8 cellular contexts compared by ENCODE assay signal in the genomic region with DNA sequence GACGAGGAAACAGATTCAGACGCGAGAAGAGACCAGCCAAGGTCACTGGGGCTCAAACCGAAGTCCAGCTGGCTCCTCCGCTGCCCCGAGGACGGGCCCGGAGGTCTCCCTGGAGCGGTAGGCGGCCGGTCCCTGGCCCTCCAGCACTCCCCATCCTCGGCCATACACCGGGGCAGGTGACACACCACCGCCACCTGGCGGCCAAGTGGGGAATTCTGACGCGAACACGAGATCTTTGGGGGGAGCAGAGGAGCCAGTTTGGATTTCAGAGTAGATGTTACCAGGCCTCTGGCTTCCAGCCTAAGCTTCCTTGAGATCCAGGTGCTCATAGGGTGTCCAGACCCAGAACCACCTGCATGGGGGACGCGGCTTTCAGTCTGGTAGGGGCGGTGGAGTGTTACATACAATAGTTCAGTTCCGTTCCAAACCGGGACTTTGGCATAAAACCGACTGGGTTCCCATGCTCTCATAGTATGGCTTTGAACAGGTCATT. TPM values are rescaled to one million over a fixed set of nuclear protein-coding genes. Genes with fewer than 3 reads are reported as not detected.
DNase-seq lines count a peak whose midpoint lies in the region; ATAC-seq and TF ChIP-seq lines count a peak whose summit lies in the region.

No MANE protein-coding gene starts in this region.

- H4K20me1 ChIP-seq in OCI-LY7 (ENCODE audit: insufficient read depth, low read length): no peaks in the 10 kb centered on the region
- no peaks in the 10 kb centered on the region for H4K20me1 ChIP-seq in neural cell (ENCODE audit: insufficient read depth)

- DNase-seq in CD4-positive, CD25-positive, alpha-beta regulatory T cell: peak; percentile 48 to 57 (median 56)
- peak; percentile 16 for DNase-seq in HFFc6
- peak; percentile 60 for DNase-seq in OCI-LY7 (ENCODE audit: low spot score)
- peak; percentile 64 for DNase-seq in activated T-cell treated with anti-CD3 and anti-CD28 coated beads for 4 hours
- DNase-seq in fibroblast of gingiva (ENCODE audit: low read depth): peak; percentile 15
- peak; percentile 81 for DNase-seq in stimulated activated naive CD8-positive, alpha-beta T cell treated with anti-CD3 and anti-CD28 coated beads, Interleukin-15, Interleukin-2, amounts not matched to agents 100 U/mL and 50 U/mL, for 24 hours

- H3K9me3 ChIP-seq in CD4-positive, CD25-positive, alpha-beta regulatory T cell (ENCODE audit: control insufficient read depth in 2 of 2, low read length in 2 of 2): no peaks in the 10 kb centered on the region
- H3K9me3 ChIP-seq in OCI-LY7 (ENCODE audit: low read length) (no peaks in the 10 kb centered on the region), neural cell (ENCODE audit: low read length) (no peaks in the 10 kb centered on the region)

- peak; percentile 62 to 76 for ATAC-seq in CD4-positive, CD25-positive, alpha-beta regulatory T cell (ENCODE audit: low read depth in 2 of 2)
- ATAC-seq in stimulated activated naive CD8-positive, alpha-beta T cell treated with anti-CD3 and anti-CD28 coated beads, Interleukin-15, Interleukin-2, amounts not matched to agents 100 U/mL and 50 U/mL, for 24 hours: peak; percentile 73
- ATAC-seq in HG03378 (IDR thresholded peaks at IDR 0.05; ENCODE audit: unreplicated experiment): no peak

- no peaks in the 10 kb centered on the region for H3K36me3 Mint-ChIP-seq in CD4-positive, CD25-positive, alpha-beta regulatory T cell
- H3K36me3 Mint-ChIP-seq in HFFc6 (ENCODE audit: low read depth): peaks cover 6% of the 10 kb centered on the region

- no peaks in the 10 kb centered on the region for H3K27me3 ChIP-seq in CD4-positive, CD25-positive, alpha-beta regulatory T cell (ENCODE audit: control insufficient read depth, insufficient read depth, low read length)
- H3K27me3 ChIP-seq in neural cell (ENCODE audit: insufficient read depth, low read depth, low read length): no peaks in the 10 kb centered on the region

- POLR2A ChIA-PET in OCI-LY7 (lab: Charles Lee): no interaction called here

- no peaks in the 10 kb centered on the region for H3F3A ChIP-seq in neural cell (ENCODE audit: insufficient read depth, low read length, poor library complexity, severe bottlenecking)

- TF ChIP-seq RAD21 in neural cell (conservative IDR thresholded peaks at IDR 0.05): peak; percentile 56

- no peaks in the 10 kb centered on the region for H3K36me3 ChIP-seq in CD4-positive, CD25-positive, alpha-beta regulatory T cell (ENCODE audit: control insufficient read depth, insufficient read depth, low read length)
- H3K36me3 ChIP-seq in OCI-LY7 (ENCODE audit: insufficient read depth, low read length) (no peaks in the 10 kb centered on the region), neural cell (ENCODE audit: insufficient read depth, low read length) (no peaks in the 10 kb centered on the region)

- peaks cover 0 to 2% (median 0%) of the 10 kb centered on the region in 7 donors for H3K9me3 Mint-ChIP-seq in CD4-positive, CD25-positive, alpha-beta regulatory T cell
- H3K9me3 Mint-ChIP-seq in HFFc6: peaks cover 5% of the 10 kb centered on the region

- no peak overlapping the region for H3K27ac Mint-ChIP-seq in CD4-positive, CD25-positive, alpha-beta regulatory T cell
- H3K27ac Mint-ChIP-seq in HFFc6: no peak overlapping the region

- H3K4me3 ChIP-seq in CD4-positive, CD25-positive, alpha-beta regulatory T cell (ENCODE audit: low read depth, low read length): no peak overlapping the region
- H3K4me3 ChIP-seq in OCI-LY7 (ENCODE audit: low read depth, low read length, poor library complexity, severe bottlenecking) (no peak overlapping the region), neural cell (ENCODE audit: low read length) (no peak overlapping the region)

- no peak for TF ChIP-seq EP300 in neural cell (conservative IDR thresholded peaks at IDR 0.05; ENCODE audit: poor library complexity, severe bottlenecking)

- H3K9ac ChIP-seq in neural cell (ENCODE audit: low read length): no peak overlapping the region

- CTCF ChIA-PET in OCI-LY7 (lab: Charles Lee; ENCODE audit: unreplicated experiment): no interaction called here

- H3K4me3 Mint-ChIP-seq in CD4-positive, CD25-positive, alpha-beta regulatory T cell: no peak overlapping the region
- no peak overlapping the region for H3K4me3 Mint-ChIP-seq in HFFc6

- intact Hi-C loops in OCI-LY7 (cut with micrococcal nuclease; ENCODE audit: unreplicated experiment): no loop called here

- H3K4me1 ChIP-seq in CD4-positive, CD25-positive, alpha-beta regulatory T cell (ENCODE audit: control insufficient read depth, insufficient read depth, low read length, poor library complexity, severe bottlenecking): peaks cover 5% of the 10 kb centered on the region
- no peaks in the 10 kb centered on the region for H3K4me1 ChIP-seq in OCI-LY7 (ENCODE audit: insufficient read depth, low read length, poor library complexity, severe bottlenecking)

- peaks cover 10% of the 10 kb centered on the region for H3K27me3 Mint-ChIP-seq in CD4-positive, CD25-positive, alpha-beta regulatory T cell
- H3K27me3 Mint-ChIP-seq in HFFc6 (ENCODE audit: insufficient read depth): peaks cover 20% of the 10 kb centered on the region

- no peaks in the 10 kb centered on the region for H3K4me1 Mint-ChIP-seq in CD4-positive, CD25-positive, alpha-beta regulatory T cell
- H3K4me1 Mint-ChIP-seq in HFFc6 (ENCODE audit: low read depth): peaks cover 12% of the 10 kb centered on the region

- H3K4me2 ChIP-seq in OCI-LY7 (ENCODE audit: low read length): no peak overlapping the region
- no peak overlapping the region for H3K4me2 ChIP-seq in neural cell (ENCODE audit: low read length)

- BruUV-seq in OCI-LY7 (replicated peaks; lab: Mats Ljungman, UMichigan): no TSS peak

- H3K9me2 ChIP-seq in OCI-LY7 (ENCODE audit: insufficient read depth, low read length): no peaks in the 10 kb centered on the region
- H3K9me2 ChIP-seq in neural cell (ENCODE audit: insufficient read depth, low read length): no peaks in the 10 kb centered on the region

- no peaks in the 10 kb centered on the region for H3K79me2 ChIP-seq in OCI-LY7 (ENCODE audit: insufficient read depth, low read depth, low read length)
- no peaks in the 10 kb centered on the region for H3K79me2 ChIP-seq in neural cell (replicated peaks; ENCODE audit: insufficient read depth, low read length)

- H3K27ac ChIP-seq in CD4-positive, CD25-positive, alpha-beta regulatory T cell (ENCODE audit: insufficient read depth, low read length, poor library complexity, severe bottlenecking): no peak overlapping the region
- H3K27ac ChIP-seq in OCI-LY7 (ENCODE audit: low read depth, low read length, poor library complexity, severe bottlenecking) (no peak overlapping the region), neural cell (ENCODE audit: low read length) (no peak overlapping the region)

- H2AFZ ChIP-seq in OCI-LY7 (ENCODE audit: low read length) (no peak overlapping the region), neural cell (ENCODE audit: low read depth, low read length) (no peak overlapping the region)

- TF ChIP-seq CTCF in HFFc6 (IDR thresholded peaks at IDR 0.05) (peak; percentile 98), OCI-LY7 (conservative IDR thresholded peaks at IDR 0.05; ENCODE audit: low read length) (peak; percentile 92), neural cell (IDR thresholded peaks at IDR 0.05; ENCODE audit: poor library complexity, severe bottlenecking) (peak; percentile 65)

TF ChIP-seq in neural cell, 6 proteins besides CTCF, POLR2A, EP300 and RAD21:
- TF ChIP-seq POLR2AphosphoS5 (IDR thresholded peaks at IDR 0.05): no peak
- no peak for TF ChIP-seq TAF1 (IDR thresholded peaks at IDR 0.05; ENCODE audit: low read depth)
- peak; percentile 68 for TF ChIP-seq SMC3 (conservative IDR thresholded peaks at IDR 0.05; ENCODE audit: poor library complexity)

RNA-seq across cellular contexts. Expression of a gene that starts 16.1 kb away (rescaled TPM):
- total RNA-seq in CD4-positive, CD25-positive, alpha-beta regulatory T cell: not detected
- polyA plus RNA-seq in CD4-positive, CD25-positive, alpha-beta regulatory T cell: not detected
- total RNA-seq in HFFc6 (2021; fragmentation: NEBNext Ultra II Directional; extraction: Animal tissue kit (Norgen Biotek cat#: 25700)): not detected
- total RNA-seq in OCI-LY7 (2014; rRNA removed; shearing (Covaris generic)): not detected in 2 replicates
- total RNA-seq in OCI-LY7 (2022): not detected in 2 replicates
- polyA plus RNA-seq in neural cell: not detected in 2 replicates
- polyA minus RNA-seq in neural cell: not detected in 2 replicates

Comparison
In these comparisons a context has a peak if more than half of its experiments do, and no peak if none do; other contexts are left out.
1. DNase-seq: peak in every context shown above with its lines; median percentile 81 in stimulated activated naive CD8-positive, alpha-beta T cell treated with anti-CD3 and anti-CD28 coated beads, Interleukin-15, Interleukin-2, amounts not matched to agents 100 U/mL and 50 U/mL, for 24 hours; 64 in activated T-cell treated with anti-CD3 and anti-CD28 coated beads for 4 hours; 60 in OCI-LY7; 56 in CD4-positive, CD25-positive, alpha-beta regulatory T cell; 16 in HFFc6; 15 in fibroblast of gingiva.